ENCODE assay signal across 1 cellular context in the genomic region with DNA sequence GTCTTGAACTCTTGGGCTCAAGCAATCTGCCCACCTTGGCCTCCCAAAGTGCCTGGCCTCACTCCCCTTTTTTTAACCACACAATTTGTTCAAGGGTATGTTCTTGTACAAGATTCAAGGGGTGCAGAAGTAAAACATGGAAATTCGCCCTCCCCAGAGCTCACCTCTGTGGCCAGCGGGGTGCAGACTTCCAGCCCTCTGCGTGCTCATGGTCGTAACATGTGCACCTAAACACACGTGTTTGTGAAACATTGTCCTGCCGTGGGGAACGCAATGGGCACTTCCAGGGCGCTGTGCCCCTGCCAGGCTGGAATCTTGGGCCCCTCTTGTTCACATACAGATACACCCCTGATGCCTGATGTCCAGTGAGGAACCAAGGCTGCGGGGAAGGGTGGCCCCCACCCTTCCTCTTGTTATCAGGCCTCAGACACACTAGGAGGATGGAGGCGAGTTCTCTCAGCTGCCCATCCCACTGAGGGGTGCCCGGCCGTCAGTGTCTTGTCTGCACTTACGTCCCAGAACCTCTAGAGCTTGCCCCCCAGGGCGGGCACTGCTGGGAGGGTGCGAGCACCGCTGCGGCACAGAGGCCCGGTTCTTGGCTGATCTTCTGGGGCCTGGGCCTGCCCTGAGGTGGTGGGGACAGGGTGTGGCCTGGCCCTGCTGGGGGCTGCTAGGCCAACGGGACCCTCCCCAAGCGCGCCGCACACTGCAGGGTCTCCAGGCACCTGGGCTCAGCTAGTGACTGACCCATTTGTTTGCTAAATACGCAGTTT.
TF ChIP-seq lines count a peak whose summit lies in the region.

No MANE protein-coding gene starts in this region.

TF ChIP-seq in SK-N-SH treated with all-trans-retinoic acid at 6 μM for 48 hours, 23 proteins besides CTCF, POLR2A, EP300 and RAD21 (continued from another document):
- TF ChIP-seq, protein P1, sequence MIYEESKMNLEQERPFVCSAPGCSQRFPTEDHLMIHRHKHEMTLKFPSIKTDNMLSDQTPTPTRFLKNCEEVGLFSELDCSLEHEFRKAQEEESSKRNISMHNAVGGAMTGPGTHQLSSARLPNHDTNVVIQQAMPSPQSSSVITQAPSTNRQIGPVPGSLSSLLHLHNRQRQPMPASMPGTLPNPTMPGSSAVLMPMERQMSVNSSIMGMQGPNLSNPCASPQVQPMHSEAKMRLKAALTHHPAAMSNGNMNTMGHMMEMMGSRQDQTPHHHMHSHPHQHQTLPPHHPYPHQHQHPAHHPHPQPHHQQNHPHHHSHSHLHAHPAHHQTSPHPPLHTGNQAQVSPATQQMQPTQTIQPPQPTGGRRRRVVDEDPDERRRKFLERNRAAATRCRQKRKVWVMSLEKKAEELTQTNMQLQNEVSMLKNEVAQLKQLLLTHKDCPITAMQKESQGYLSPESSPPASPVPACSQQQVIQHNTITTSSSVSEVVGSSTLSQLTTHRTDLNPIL (CRISPR knock-in tag; IDR thresholded peaks at IDR 0.05; ENCODE audit: low read depth), result no peak
- TF ChIP-seq PPARA (CRISPR knock-in tag; IDR thresholded peaks at IDR 0.05; ENCODE audit: borderline replicate concordance), result no peak
